Comparison of ENCODE assay signal across 8 cellular contexts in the genomic region with DNA sequence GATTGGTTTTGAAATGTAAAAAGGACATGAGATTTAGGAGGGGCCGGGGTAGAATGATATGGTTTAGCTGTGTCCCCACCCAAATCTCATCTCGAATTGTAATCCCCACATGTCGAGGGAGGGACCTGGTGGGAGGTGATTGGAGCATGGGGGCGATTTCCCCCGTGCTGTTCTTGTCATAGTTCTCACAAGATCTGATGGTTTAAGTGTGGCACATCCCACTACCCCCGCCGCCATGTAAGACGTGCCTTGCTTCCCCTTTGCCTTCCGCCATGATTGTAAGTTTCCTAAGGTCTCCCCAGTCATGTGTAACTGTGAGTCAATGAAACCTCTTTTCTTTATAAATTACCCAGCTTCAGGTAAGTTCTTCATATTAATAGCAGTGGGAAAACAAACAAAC. TPM values are rescaled to one million over a fixed set of nuclear protein-coding genes. Genes with fewer than 3 reads are reported as not detected.
DNase-seq lines count a peak whose midpoint lies in the region; ATAC-seq and TF ChIP-seq lines count a peak whose summit lies in the region.
"Not testable (repeated sequence)": the region's sequence is repeated elsewhere in the genome, so short reads cannot be mapped to it uniquely, and the experiment has no call there.

No MANE protein-coding gene starts in this region.

- not testable (repeated sequence) for H3K18ac ChIP-seq in mesenchymal stem cell (ENCODE audit: low read depth in 1 of 2, low read length in 2 of 2)

- not testable (repeated sequence) for H2BK12ac ChIP-seq in mesenchymal stem cell (ENCODE audit: low read length in 2 of 2)

- H3K27ac ChIP-seq in CD4-positive, alpha-beta T cell (ENCODE audit: low read depth, low read length); GM23338 (ENCODE audit: low read depth); mesenchymal stem cell (ENCODE audit: low read length, poor library complexity, severe bottlenecking); neural progenitor cell: not testable (repeated sequence)

- H2AFZ ChIP-seq in GM23338; mesenchymal stem cell (ENCODE audit: low read depth, low read length); neural progenitor cell (replicated peaks): not testable (repeated sequence)

- DNase-seq in CD4-positive, alpha-beta T cell; GM23338 (ENCODE audit: low spot score); WTC11 (ENCODE audit: low spot score); effector memory CD8-positive, alpha-beta T cell; mesenchymal stem cell; natural killer cell treated with Interleukin-12 subunit alpha and Interleukin-12 subunit beta and Interleukin-15 and Interleukin-18, amount 100 ng/mL, for 72 hours (ENCODE audit: low spot score); neural progenitor cell (ENCODE audit: low spot score): not testable (repeated sequence)

- H3K9me3 Mint-ChIP-seq in CD4-positive, alpha-beta T cell; GM23338; WTC11; activated naive CD4-positive, alpha-beta T cell treated with anti-CD3 and anti-CD28 coated beads, Interleukin-2, amount 50 U/mL, for 24 hours; effector memory CD8-positive, alpha-beta T cell; natural killer cell treated with Interleukin-12 subunit alpha and Interleukin-12 subunit beta and Interleukin-15 and Interleukin-18, amount 100 ng/mL, for 72 hours; neural progenitor cell: not testable (repeated sequence)

- ATAC-seq in CD4-positive, alpha-beta T cell (ENCODE audit: poor library complexity); GM23338; WTC11; effector memory CD8-positive, alpha-beta T cell (replicated peaks); natural killer cell treated with Interleukin-12 subunit alpha and Interleukin-12 subunit beta and Interleukin-15 and Interleukin-18, amount 100 ng/mL, for 72 hours: not testable (repeated sequence)

- not testable (repeated sequence) for H3F3A ChIP-seq in GM23338 (replicated peaks; ENCODE audit: low read depth); neural progenitor cell (ENCODE audit: low read depth)

- H3K4ac ChIP-seq in mesenchymal stem cell (ENCODE audit: low read depth in 1 of 2, low read length in 2 of 2), result not testable (repeated sequence)

- H4K8ac ChIP-seq in mesenchymal stem cell (ENCODE audit: low read length), result not testable (repeated sequence)

- H4K20me1 ChIP-seq in GM23338 (replicated peaks; ENCODE audit: insufficient read depth); neural progenitor cell (ENCODE audit: low read depth): not testable (repeated sequence)

- H3K27me3 ChIP-seq in CD4-positive, alpha-beta T cell (ENCODE audit: control insufficient read depth, insufficient read depth, low read length); GM23338 (ENCODE audit: insufficient read depth): not testable (repeated sequence)
- peaks cover 6 to 25% of the 10 kb centered on the region in 2 experiments for H3K27me3 ChIP-seq in mesenchymal stem cell (ENCODE audit: control insufficient read depth in 1 of 2, insufficient read depth in 1 of 2, low read length in 2 of 2)
- peaks cover 21% of the 10 kb centered on the region for H3K27me3 ChIP-seq in neural progenitor cell

- peak overlapping the region; percentile 93 for H3K9ac ChIP-seq in mesenchymal stem cell (ENCODE audit: low read length)
- not testable (repeated sequence) for H3K9ac ChIP-seq in neural progenitor cell

- H2BK15ac ChIP-seq in mesenchymal stem cell (ENCODE audit: low read depth, poor library complexity, severe bottlenecking), result not testable (repeated sequence)

- not testable (repeated sequence) for H4K91ac ChIP-seq in mesenchymal stem cell (ENCODE audit: low read length)

- H3K4me1 ChIP-seq in GM23338 (ENCODE audit: insufficient read depth), result not testable (repeated sequence)
- peaks cover 16% of the 10 kb centered on the region for H3K4me1 ChIP-seq in mesenchymal stem cell (ENCODE audit: control insufficient read depth, insufficient read depth, low read depth, low read length)
- peaks cover 13% of the 10 kb centered on the region for H3K4me1 ChIP-seq in neural progenitor cell

- H2BK5ac ChIP-seq in mesenchymal stem cell (ENCODE audit: low read depth, low read length, poor library complexity, severe bottlenecking), result not testable (repeated sequence)

- not testable (repeated sequence) for H3K4me3 ChIP-seq in GM23338; mesenchymal stem cell (ENCODE audit: insufficient read depth in 1 of 2, low read depth in 1 of 2, low read length in 2 of 2); neural progenitor cell

- H3K4me1 Mint-ChIP-seq in CD4-positive, alpha-beta T cell (ENCODE audit: low read depth), result peaks cover 58% of the 10 kb centered on the region
- H3K4me1 Mint-ChIP-seq in GM23338, result peaks cover 17% of the 10 kb centered on the region
- H3K4me1 Mint-ChIP-seq in WTC11, result peaks cover 20% of the 10 kb centered on the region
- peaks cover 55% of the 10 kb centered on the region for H3K4me1 Mint-ChIP-seq in activated naive CD4-positive, alpha-beta T cell treated with anti-CD3 and anti-CD28 coated beads, Interleukin-2, amount 50 U/mL, for 24 hours
- H3K4me1 Mint-ChIP-seq in effector memory CD8-positive, alpha-beta T cell (ENCODE audit: low read depth in 2 of 2), result peaks cover 36 to 54% of the 10 kb centered on the region in 2 donors
- H3K4me1 Mint-ChIP-seq in natural killer cell treated with Interleukin-12 subunit alpha and Interleukin-12 subunit beta and Interleukin-15 and Interleukin-18, amount 100 ng/mL, for 72 hours (ENCODE audit: low read depth in 2 of 2), result peaks cover 36 to 40% of the 10 kb centered on the region in 2 donors
- H3K4me1 Mint-ChIP-seq in neural progenitor cell, result peaks cover 22% of the 10 kb centered on the region

- H2AK5ac ChIP-seq in mesenchymal stem cell (ENCODE audit: low read length, severe bottlenecking), result not testable (repeated sequence)

- H3K9me2 ChIP-seq in GM23338 (ENCODE audit: insufficient read depth), result not testable (repeated sequence)

- not testable (repeated sequence) for H3K36me3 ChIP-seq in GM23338 (ENCODE audit: insufficient read depth); mesenchymal stem cell (ENCODE audit: control insufficient read depth in 1 of 2, insufficient read depth in 2 of 2, low read depth in 1 of 2, low read length in 2 of 2); neural progenitor cell

- peaks cover 19% of the 10 kb centered on the region for H3K79me1 ChIP-seq in mesenchymal stem cell (replicated peaks; ENCODE audit: low read length, poor library complexity, severe bottlenecking)

- intact Hi-C loops in CD4-positive, alpha-beta T cell (cut with DNase I, micrococcal nuclease), result loop anchor here in 1 of 2 experiments (2.0 to 10.0 kb wide), 3 partner anchors 89 to 283 kb away; a partner anchor contains a TSS

- H3K27ac Mint-ChIP-seq in CD4-positive, alpha-beta T cell, result peak overlapping the region; percentile 98
- not testable (repeated sequence) for H3K27ac Mint-ChIP-seq in GM23338; WTC11; natural killer cell treated with Interleukin-12 subunit alpha and Interleukin-12 subunit beta and Interleukin-15 and Interleukin-18, amount 100 ng/mL, for 72 hours; neural progenitor cell
- peak overlapping the region; percentile 12 for H3K27ac Mint-ChIP-seq in activated naive CD4-positive, alpha-beta T cell treated with anti-CD3 and anti-CD28 coated beads, Interleukin-2, amount 50 U/mL, for 24 hours
- H3K27ac Mint-ChIP-seq in effector memory CD8-positive, alpha-beta T cell, result peak overlapping the region; percentile 19 to 96

- H3K27me3 Mint-ChIP-seq in CD4-positive, alpha-beta T cell; GM23338 (ENCODE audit: insufficient read depth, low read depth, poor library complexity); WTC11 (ENCODE audit: low read depth); activated naive CD4-positive, alpha-beta T cell treated with anti-CD3 and anti-CD28 coated beads, Interleukin-2, amount 50 U/mL, for 24 hours; effector memory CD8-positive, alpha-beta T cell; natural killer cell treated with Interleukin-12 subunit alpha and Interleukin-12 subunit beta and Interleukin-15 and Interleukin-18, amount 100 ng/mL, for 72 hours; neural progenitor cell (ENCODE audit: insufficient read depth, low read depth): not testable (repeated sequence)

- not testable (repeated sequence) for TF ChIP-seq CTCF in CD4-positive, alpha-beta T cell (IDR thresholded peaks at IDR 0.05); GM23338 (conservative IDR thresholded peaks at IDR 0.05; ENCODE audit: low read depth in 2 of 2); WTC11 (IDR thresholded peaks at IDR 0.05); neural progenitor cell (IDR thresholded peaks at IDR 0.05)

- H3K9me3 ChIP-seq in CD4-positive, alpha-beta T cell (ENCODE audit: control insufficient read depth, low read length); mesenchymal stem cell (ENCODE audit: control insufficient read depth, low read length); neural progenitor cell (ENCODE audit: low read depth): not testable (repeated sequence)

- POLR2A ChIA-PET in CD4-positive, alpha-beta T cell (lab: Charles Lee), result not testable (repeated sequence)
- POLR2A ChIA-PET in WTC11 (lab: Charles Lee), result interaction anchor here (0.6 kb wide), 1 partner anchor 1197 kb away, joined by 3 read pairs; no protein-coding TSS in a partner anchor

- H3K4me3 Mint-ChIP-seq in CD4-positive, alpha-beta T cell, result peak overlapping the region; percentile 96
- H3K4me3 Mint-ChIP-seq in GM23338 (peak overlapping the region; percentile 87; the same call in 1 of the 3 replicates), WTC11 (peak overlapping the region; percentile 36; the same call in 1 of the 2 replicates), neural progenitor cell (peak overlapping the region; percentile 96)
- H3K4me3 Mint-ChIP-seq in activated naive CD4-positive, alpha-beta T cell treated with anti-CD3 and anti-CD28 coated beads, Interleukin-2, amount 50 U/mL, for 24 hours, result peak overlapping the region; percentile 68
- H3K4me3 Mint-ChIP-seq in effector memory CD8-positive, alpha-beta T cell, result peak overlapping the region in 1 of 2 donors; percentile 98
- H3K4me3 Mint-ChIP-seq in natural killer cell treated with Interleukin-12 subunit alpha and Interleukin-12 subunit beta and Interleukin-15 and Interleukin-18, amount 100 ng/mL, for 72 hours, result peak overlapping the region; percentile 3

- H3K79me2 ChIP-seq in GM23338 (replicated peaks; ENCODE audit: insufficient read depth), result not testable (repeated sequence)
- peaks cover 10% of the 10 kb centered on the region for H3K79me2 ChIP-seq in neural progenitor cell (ENCODE audit: low read depth)

- H3K36me3 Mint-ChIP-seq in CD4-positive, alpha-beta T cell (ENCODE audit: low read depth), result peaks cover 17% of the 10 kb centered on the region
- not testable (repeated sequence) for H3K36me3 Mint-ChIP-seq in GM23338 (ENCODE audit: low read depth); WTC11; activated naive CD4-positive, alpha-beta T cell treated with anti-CD3 and anti-CD28 coated beads, Interleukin-2, amount 50 U/mL, for 24 hours; natural killer cell treated with Interleukin-12 subunit alpha and Interleukin-12 subunit beta and Interleukin-15 and Interleukin-18, amount 100 ng/mL, for 72 hours; neural progenitor cell
- peaks cover 28% of the 10 kb centered on the region for H3K36me3 Mint-ChIP-seq in effector memory CD8-positive, alpha-beta T cell (ENCODE audit: insufficient read depth)

- H3K23ac ChIP-seq in mesenchymal stem cell (ENCODE audit: low read length in 2 of 2), result not testable (repeated sequence)

- 65% methylated on average over 7 of the region's 9 CpGs for WGBS in mesenchymal stem cell

- H3K4me2 ChIP-seq in GM23338; mesenchymal stem cell (ENCODE audit: low read length, poor library complexity, severe bottlenecking); neural progenitor cell: not testable (repeated sequence)

- H2BK120ac ChIP-seq in mesenchymal stem cell (ENCODE audit: low read depth, low read length), result not testable (repeated sequence)

- CTCF ChIA-PET in CD4-positive, alpha-beta T cell (lab: Charles Lee), result interaction anchor here (1.2 to 2.5 kb wide), 2 partner anchors 57 to 169 kb away, joined by 5 to 11 read pairs; no protein-coding TSS in a partner anchor
- CTCF ChIA-PET in WTC11 (lab: Charles Lee), result interaction anchor here (1.2 to 4.2 kb wide), 9 partner anchors 30 to 169 kb away, joined by 3 to 86 read pairs (median 10); no protein-coding TSS in a partner anchor

- H3K14ac ChIP-seq in mesenchymal stem cell (ENCODE audit: low read length in 2 of 2), result not testable (repeated sequence)

RNA-seq across cellular contexts. Expression of a gene that starts 2.7 kb away (rescaled TPM):
- total RNA-seq in CD4-positive, alpha-beta T cell, result 10 to 100 TPM; 46.5 to 48.3 TPM
- 20.3 and 24.4 TPM in 2 replicates for total RNA-seq in GM23338 (2014; rRNA removed; shearing (Covaris generic))
- 6.2 and 6.6 TPM in 2 replicates for polyA plus RNA-seq in GM23338 (2016; fragmentation: Nextera tagmentation; extraction: Ambion mirVana)
- total RNA-seq in WTC11 (2021) (20.9 to 22.3 TPM (median 20.9 TPM) in 3 replicates), neural progenitor cell (ENCODE audit: low replicate concordance) (10.6 and 11.5 TPM in 2 replicates)
- 46.4 TPM for polyA plus RNA-seq in mesenchymal stem cell (2013, experiment 1 of 2)
- polyA plus RNA-seq in mesenchymal stem cell (2013, experiment 2 of 2), result 47.7 TPM
- total RNA-seq in natural killer cell treated with Interleukin-12 subunit alpha and Interleukin-12 subunit beta and Interleukin-15 and Interleukin-18, amount 100 ng/mL, for 72 hours, result 10 to 100 TPM; 11.9 to 18.4 TPM

RNA-seq across cellular contexts. Expression of a gene that starts 10.8 kb away (rescaled TPM):
- total RNA-seq in CD4-positive, alpha-beta T cell, result 10 to 100 TPM; 57.5 to 62.2 TPM
- 15.4 and 21.4 TPM in 2 replicates for total RNA-seq in GM23338 (2014; rRNA removed; shearing (Covaris generic))
- polyA plus RNA-seq in GM23338 (2016; fragmentation: Nextera tagmentation; extraction: Ambion mirVana), result 4.0 and 4.7 TPM in 2 replicates
- total RNA-seq in WTC11 (2021) (24.9 to 32.4 TPM (median 27.2 TPM) in 3 replicates), neural progenitor cell (ENCODE audit: low replicate concordance) (1.7 and 25.6 TPM in 2 replicates)
- 0.08 TPM for polyA plus RNA-seq in mesenchymal stem cell (2013, experiment 1 of 2)
- polyA plus RNA-seq in mesenchymal stem cell (2013, experiment 2 of 2), result 0.08 TPM
- 1 to 10 TPM in 1 of 2 donors, under 1 TPM in 1; 0.36 to 1.6 TPM for total RNA-seq in natural killer cell treated with Interleukin-12 subunit alpha and Interleukin-12 subunit beta and Interleukin-15 and Interleukin-18, amount 100 ng/mL, for 72 hours

RNA-seq across cellular contexts. Expression of a gene that starts 27.8 kb away (rescaled TPM):
- total RNA-seq in CD4-positive, alpha-beta T cell, result 10 to 100 TPM; 22.3 to 22.7 TPM
- 40.8 and 43.3 TPM in 2 replicates for total RNA-seq in GM23338 (2014; rRNA removed; shearing (Covaris generic))
- polyA plus RNA-seq in GM23338 (2016; fragmentation: Nextera tagmentation; extraction: Ambion mirVana), result 22.6 and 24.4 TPM in 2 replicates
- 33.8 to 39.2 TPM (median 34.7 TPM) in 3 replicates for total RNA-seq in WTC11 (2021)
- 14.3 TPM for polyA plus RNA-seq in mesenchymal stem cell (2013, experiment 1 of 2)
- 13.8 TPM for polyA plus RNA-seq in mesenchymal stem cell (2013, experiment 2 of 2)
- total RNA-seq in natural killer cell treated with Interleukin-12 subunit alpha and Interleukin-12 subunit beta and Interleukin-15 and Interleukin-18, amount 100 ng/mL, for 72 hours, result 10 to 100 TPM; 27.6 to 51.3 TPM
- total RNA-seq in neural progenitor cell (ENCODE audit: low replicate concordance), result 12.0 and 18.8 TPM in 2 replicates

RNA-seq across cellular contexts. Expression of a gene that starts 30.2 kb away (rescaled TPM):
- total RNA-seq in CD4-positive, alpha-beta T cell, result not detected
- 1.8 and 3.4 TPM in 2 replicates for total RNA-seq in GM23338 (2014; rRNA removed; shearing (Covaris generic))
- 1.4 and 1.8 TPM in 2 replicates for polyA plus RNA-seq in GM23338 (2016; fragmentation: Nextera tagmentation; extraction: Ambion mirVana)
- total RNA-seq in WTC11 (2021), result 5.7 to 6.4 TPM (median 5.8 TPM) in 3 replicates
- polyA plus RNA-seq in mesenchymal stem cell (2013, experiment 1 of 2), result 0.01 TPM
- 0.01 TPM for polyA plus RNA-seq in mesenchymal stem cell (2013, experiment 2 of 2)
- total RNA-seq in natural killer cell treated with Interleukin-12 subunit alpha and Interleukin-12 subunit beta and Interleukin-15 and Interleukin-18, amount 100 ng/mL, for 72 hours, result 1 to 10 TPM; 1.5 to 5.7 TPM
- total RNA-seq in neural progenitor cell (ENCODE audit: low replicate concordance), result 0.31 TPM in 1 of 2 replicates, not detected in the other
